Comparison of ENCODE assay signal across 8 cellular contexts in genomic region chr1:92831368-92831761, GRCh38. TPM values are rescaled to one million over a fixed set of nuclear protein-coding genes. Genes with fewer than 3 reads are reported as not detected.
DNase-seq lines count a peak whose midpoint lies in the region; ATAC-seq lines count a peak whose summit lies in the region.

No MANE protein-coding gene starts in this region.

- H3K4me3 Mint-ChIP-seq in activated CD4-positive, alpha-beta T cell treated with anti-CD3 and anti-CD28 coated beads, Interleukin-2, amount 10 ng/mL, durations not matched to agents 7 days and 5 days, result peak overlapping the region; percentile 99
- peak overlapping the region; percentile 99 for H3K4me3 Mint-ChIP-seq in T-helper 17 cell

- CTCF ChIA-PET in activated CD4-positive, alpha-beta T cell treated with anti-CD3 and anti-CD28 coated beads, Interleukin-2, amount 10 ng/mL, durations not matched to agents 7 days and 5 days (lab: Charles Lee), result interaction anchor here (0.5 to 2.5 kb wide), 20 partner anchors 9 to 1312 kb away, joined by 3 to 15 read pairs (median 4); partner anchors contain the start of gene DIPK1A

- H3K4me3 ChIP-seq in right cardiac atrium (ENCODE audit: low read length), result no peak overlapping the region
- peak overlapping the region; percentile 90 to 100 (median 98) for H3K4me3 ChIP-seq in subcutaneous abdominal adipose tissue (ENCODE audit: low read depth in 1 of 5, low read length in 5 of 5)

- POLR2A ChIA-PET in activated CD4-positive, alpha-beta T cell treated with anti-CD3 and anti-CD28 coated beads, Interleukin-2, amount 10 ng/mL, durations not matched to agents 7 days and 5 days (lab: Charles Lee), result interaction anchor here (0.5 to 0.9 kb wide), 3 partner anchors 9 to 614 kb away, joined by 3 to 5 read pairs (median 3); no protein-coding TSS in a partner anchor

- H3K4me1 ChIP-seq in right cardiac atrium (ENCODE audit: control insufficient read depth, insufficient read depth, low read length), result peaks cover 4% of the 10 kb centered on the region
- H3K4me1 ChIP-seq in subcutaneous abdominal adipose tissue (ENCODE audit: control insufficient read depth in 5 of 5, insufficient read depth in 5 of 5, low read length in 5 of 5), result peaks cover 8 to 31% (median 28%) of the 10 kb centered on the region in 5 donors

- H3K36me3 ChIP-seq in subcutaneous abdominal adipose tissue (ENCODE audit: control insufficient read depth in 5 of 5, insufficient read depth in 5 of 5, low read length in 5 of 5), result peaks cover 7 to 28% (median 20%) of the 10 kb centered on the region in 5 donors

- H3K27me3 ChIP-seq in right cardiac atrium (ENCODE audit: control insufficient read depth, insufficient read depth) (no peaks in the 10 kb centered on the region), subcutaneous abdominal adipose tissue (ENCODE audit: control insufficient read depth in 5 of 5, insufficient read depth in 4 of 5, low read length in 5 of 5) (peaks cover 0 to 3% (median 0%) of the 10 kb centered on the region in 5 donors)

- H3K4me1 Mint-ChIP-seq in activated CD4-positive, alpha-beta T cell treated with anti-CD3 and anti-CD28 coated beads, Interleukin-2, amount 10 ng/mL, durations not matched to agents 7 days and 5 days, result peaks cover 40% of the 10 kb centered on the region
- peaks cover 36% of the 10 kb centered on the region for H3K4me1 Mint-ChIP-seq in T-helper 17 cell

- WGBS in right cardiac atrium, result 43% methylated on average over 4 of the region's 4 CpGs

- H3K27me3 Mint-ChIP-seq in activated CD4-positive, alpha-beta T cell treated with anti-CD3 and anti-CD28 coated beads, Interleukin-2, amount 10 ng/mL, durations not matched to agents 7 days and 5 days, result no peaks in the 10 kb centered on the region
- no peaks in the 10 kb centered on the region for H3K27me3 Mint-ChIP-seq in T-helper 17 cell

- H3K9me3 ChIP-seq in T-helper 17 cell (ENCODE audit: control insufficient read depth, low read length, poor library complexity, severe bottlenecking), result no peaks in the 10 kb centered on the region
- no peaks in the 10 kb centered on the region for H3K9me3 ChIP-seq in right cardiac atrium (ENCODE audit: control insufficient read depth, low read length)
- H3K9me3 ChIP-seq in subcutaneous abdominal adipose tissue (ENCODE audit: control insufficient read depth in 5 of 5, low read length in 5 of 5), result no peaks in the 10 kb centered on the region

- intact Hi-C loops in right cardiac atrium (cut with DNase I), result no loop called here

- DNase-seq in activated CD4-positive, alpha-beta T cell treated with anti-CD3 and anti-CD28 coated beads, Interleukin-2, amount 10 ng/mL, durations not matched to agents 7 days and 5 days, result no peak
- DNase-seq in activated CD4-positive, alpha-beta T cell treated with anti-CD3 and anti-CD28 coated beads for 48 hours, result no peak
- DNase-seq in T-helper 17 cell, result no peak
- DNase-seq in right cardiac atrium, result no peak
- no peak for DNase-seq in germinal center (ENCODE audit: low spot score)

- ATAC-seq in T-helper 17 cell (no peak), right cardiac atrium (peak; percentile 21 to 32), GM18867 (IDR thresholded peaks at IDR 0.05; ENCODE audit: unreplicated experiment) (no peak), GM19455 (IDR thresholded peaks at IDR 0.05; ENCODE audit: unreplicated experiment) (no peak)

- H3K36me3 Mint-ChIP-seq in activated CD4-positive, alpha-beta T cell treated with anti-CD3 and anti-CD28 coated beads, Interleukin-2, amount 10 ng/mL, durations not matched to agents 7 days and 5 days (ENCODE audit: low read depth), result peaks cover 42% of the 10 kb centered on the region
- H3K36me3 Mint-ChIP-seq in T-helper 17 cell (ENCODE audit: low read depth), result peaks cover 8% of the 10 kb centered on the region

- H3K27ac Mint-ChIP-seq in activated CD4-positive, alpha-beta T cell treated with anti-CD3 and anti-CD28 coated beads, Interleukin-2, amount 10 ng/mL, durations not matched to agents 7 days and 5 days, result peak overlapping the region; percentile 97
- H3K27ac Mint-ChIP-seq in T-helper 17 cell, result peak overlapping the region; percentile 100

- H3K9me3 Mint-ChIP-seq in activated CD4-positive, alpha-beta T cell treated with anti-CD3 and anti-CD28 coated beads, Interleukin-2, amount 10 ng/mL, durations not matched to agents 7 days and 5 days, result no peaks in the 10 kb centered on the region

- peak overlapping the region in 3 of 5 donors; percentile 4 to 99 (median 40) for H3K9ac ChIP-seq in subcutaneous abdominal adipose tissue (ENCODE audit: low read length in 5 of 5)

- H3K27ac ChIP-seq in right cardiac atrium (ENCODE audit: low read length) (no peak overlapping the region), subcutaneous abdominal adipose tissue (ENCODE audit: low read depth, low read length) (peak overlapping the region; percentile 95)

RNA-seq across cellular contexts. Expression of gene RPL5, which starts 0.5 kb away (rescaled TPM):
- total RNA-seq in activated CD4-positive, alpha-beta T cell treated with anti-CD3 and anti-CD28 coated beads, Interleukin-2, amount 10 ng/mL, durations not matched to agents 7 days and 5 days, result 100 to 1,000 TPM; 721 to 748 TPM
- total RNA-seq in T-helper 17 cell (1,000 to 10,000 TPM; 1,386 to 1,390 TPM), right cardiac atrium (100 to 1,000 TPM; 670 to 740 (median 678) TPM)
- polyA plus RNA-seq in right cardiac atrium, result 1,138 TPM

RNA-seq across cellular contexts. Expression of gene EVI5, which starts 46.5 kb away (rescaled TPM):
- under 1 TPM; 0.35 to 0.52 TPM for total RNA-seq in activated CD4-positive, alpha-beta T cell treated with anti-CD3 and anti-CD28 coated beads, Interleukin-2, amount 10 ng/mL, durations not matched to agents 7 days and 5 days
- total RNA-seq in T-helper 17 cell, result under 1 TPM; 0.70 to 0.80 TPM
- 10 to 100 TPM; 42.9 to 58.1 (median 48.6) TPM for total RNA-seq in right cardiac atrium
- polyA plus RNA-seq in right cardiac atrium, result 5.9 TPM

Comparison
In these comparisons a context has a peak if more than half of its experiments do, and no peak if none do; other contexts are left out.
1. ATAC-seq: peak in right cardiac atrium (2 of 2); none in T-helper 17 cell (single experiment), GM18867 (single experiment) and GM19455 (single experiment).
2. RNA of gene EVI5, which starts 46.5 kb away (total RNA-seq): 42.9 to 58.1 TPM in right cardiac atrium; 0.70 to 0.80 TPM in T-helper 17 cell and 0.35 to 0.52 TPM in activated CD4-positive, alpha-beta T cell treated with anti-CD3 and anti-CD28 coated beads, Interleukin-2, amount 10 ng/mL, durations not matched to agents 7 days and 5 days; every median in the first group is over 10 times any median in the second.